1 cellular context compared by ENCODE assay signal in the genomic region with DNA sequence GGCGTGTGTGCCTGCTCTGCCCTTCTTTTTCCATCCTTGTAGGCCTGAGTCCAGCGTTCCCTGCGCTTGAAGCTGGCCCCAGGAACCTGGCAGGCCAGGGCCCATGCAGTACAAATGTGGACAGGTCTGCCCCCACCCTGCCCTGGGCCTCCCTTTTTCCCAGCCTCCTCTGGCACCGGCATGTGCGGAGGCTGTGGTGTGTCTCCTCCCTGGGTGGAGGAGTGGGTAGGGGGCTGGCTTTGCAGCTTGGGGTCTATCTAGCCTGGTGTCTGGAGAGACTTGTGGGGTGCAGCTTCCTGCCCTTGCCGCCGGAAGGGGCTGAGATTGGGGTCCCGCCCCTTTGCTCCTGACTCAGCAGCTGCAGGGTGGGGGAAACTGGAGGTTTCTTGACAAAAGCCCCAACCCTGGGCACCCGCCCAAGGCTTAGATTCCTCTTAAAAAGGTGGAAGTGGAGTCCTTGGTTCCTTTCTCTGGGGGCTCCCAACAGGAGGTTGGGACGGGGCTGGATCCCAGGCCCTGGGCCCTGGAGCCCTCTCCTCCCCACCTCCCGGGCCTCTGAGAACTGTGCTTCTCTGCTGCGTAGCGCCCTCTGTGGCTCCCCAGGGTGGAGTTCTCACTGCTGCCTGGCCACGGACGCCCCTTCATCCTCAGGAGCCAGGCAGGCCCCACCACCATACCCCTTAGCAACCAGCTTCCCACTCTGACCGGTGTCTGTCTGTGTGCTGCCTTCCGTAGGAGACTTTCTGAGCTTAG.
TF ChIP-seq lines count a peak whose summit lies in the region.

No MANE protein-coding gene starts in this region.

TF ChIP-seq in IMR-90, 13 proteins besides CTCF, POLR2A, EP300 and RAD21 (continued from another document):
- TF ChIP-seq, protein P1, sequence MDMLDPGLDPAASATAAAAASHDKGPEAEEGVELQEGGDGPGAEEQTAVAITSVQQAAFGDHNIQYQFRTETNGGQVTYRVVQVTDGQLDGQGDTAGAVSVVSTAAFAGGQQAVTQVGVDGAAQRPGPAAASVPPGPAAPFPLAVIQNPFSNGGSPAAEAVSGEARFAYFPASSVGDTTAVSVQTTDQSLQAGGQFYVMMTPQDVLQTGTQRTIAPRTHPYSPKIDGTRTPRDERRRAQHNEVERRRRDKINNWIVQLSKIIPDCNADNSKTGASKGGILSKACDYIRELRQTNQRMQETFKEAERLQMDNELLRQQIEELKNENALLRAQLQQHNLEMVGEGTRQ (IDR thresholded peaks at IDR 0.05; ENCODE audit: low read depth, low read length), result no peak
- no peak for TF ChIP-seq MXI1 (IDR thresholded peaks at IDR 0.05; ENCODE audit: borderline replicate concordance, low read depth, low read length)
- no peak for TF ChIP-seq BHLHE40 (IDR thresholded peaks at IDR 0.05; ENCODE audit: low read depth, low read length)
- no peak for TF ChIP-seq MAZ (IDR thresholded peaks at IDR 0.05; ENCODE audit: borderline replicate concordance, low read depth, low read length)
- TF ChIP-seq RFX5 (IDR thresholded peaks at IDR 0.05; ENCODE audit: low read depth, low read length), result no peak
- no peak for TF ChIP-seq NFE2L2 (IDR thresholded peaks at IDR 0.05; ENCODE audit: low read depth, low read length)
